16 cellular contexts compared by ENCODE assay signal in genomic region chr3:9169951-9170850, GRCh38.
DNase-seq lines count a peak whose midpoint lies in the region; ATAC-seq, FAIRE-seq and TF ChIP-seq lines count a peak whose summit lies in the region.
"Had no signal": no experiment of that assay in that cellular context is flagged by ENCODE, and none has a peak within 500 bp of the region (broad histone marks: within the 10 kb centered on the region; RNA-seq: fewer than 3 reads in every experiment).

No MANE protein-coding gene starts in this region.

- H3K4me3 ChIP-seq in breast epithelium (no peak overlapping the region), small intestine (ENCODE audit: low read depth in 1 of 2, low read length in 2 of 2) (no peak overlapping the region), coronary artery (no peak overlapping the region)
- H3K4me3 ChIP-seq: heart left ventricle, left ventricle myocardium inferior, PC-9, upper lobe of right lung had no signal

- H3K4me1 ChIP-seq in breast epithelium (peaks cover 0 to 16% of the 10 kb centered on the region in 2 donors), small intestine (ENCODE audit: control insufficient read depth in 2 of 2, insufficient read depth in 1 of 2, low read depth in 1 of 2, low read length in 1 of 2) (no peaks in the 10 kb centered on the region)

- intact Hi-C loops in breast epithelium (cut with DNase I; ENCODE audit: low total_unique reads): loop anchor here (10.0 kb wide), 1 partner anchor 1525 kb away; no protein-coding TSS in a partner anchor

- H3K27me3 ChIP-seq in breast epithelium: no peaks in the 10 kb centered on the region
- no peaks in the 10 kb centered on the region for H3K27me3 ChIP-seq in small intestine (ENCODE audit: control insufficient read depth in 2 of 2, insufficient read depth in 2 of 2, low read length in 2 of 2)
- H3K27me3 ChIP-seq: brain microvascular endothelial cell, heart left ventricle, upper lobe of right lung had no signal

- H3K36me3 ChIP-seq in KOPT-K1 (ENCODE audit: insufficient read depth, low read length): no peaks in the 10 kb centered on the region
- no peaks in the 10 kb centered on the region for H3K36me3 ChIP-seq in breast epithelium
- H3K36me3 ChIP-seq in small intestine (ENCODE audit: control insufficient read depth in 2 of 2, insufficient read depth in 2 of 2, low read length in 2 of 2): no peaks in the 10 kb centered on the region
- H3K36me3 ChIP-seq: brain microvascular endothelial cell, heart left ventricle, left ventricle myocardium inferior, upper lobe of right lung had no signal

- no peak for TF ChIP-seq CTCF in breast epithelium (IDR thresholded peaks at IDR 0.05)
- TF ChIP-seq CTCF in coronary artery (IDR thresholded peaks at IDR 0.05): no peak

- ATAC-seq in activated CD4-positive, CD25-positive, alpha-beta regulatory T cell treated with anti-CD3 and anti-CD28 coated beads, Interleukin-2, amount 50 U/mL, for 24 hours: peak; percentile 20 to 51
- no peak for ATAC-seq in GM18868 (IDR thresholded peaks at IDR 0.05; ENCODE audit: unreplicated experiment)
- ATAC-seq: HepG2, upper lobe of right lung had no signal

- WGBS in small intestine, 3 donors: 77 to 83% (median 80%) methylated on average over 18 of the region's 18 CpGs

- FAIRE-seq in small intestine (lab: Jason Lieb, UNC): no peak
- FAIRE-seq: HepG2 had no signal

- peak overlapping the region; percentile 56 for H3K27ac ChIP-seq in KOPT-K1 (ENCODE audit: low read depth, low read length, poor library complexity, severe bottlenecking)
- peak overlapping the region; percentile 65 to 72 for H3K27ac ChIP-seq in breast epithelium
- H3K27ac ChIP-seq in small intestine (ENCODE audit: low read depth in 1 of 2, low read length in 1 of 2): no peak overlapping the region
- no peak overlapping the region for H3K27ac ChIP-seq in coronary artery
- H3K27ac ChIP-seq: brain microvascular endothelial cell, heart left ventricle, left ventricle myocardium inferior, PC-9, upper lobe of right lung had no signal

- no peak for DNase-seq in activated CD4-positive, CD25-positive, alpha-beta regulatory T cell (lab: John Stamatoyannopoulos, UW)
- DNase-seq in breast epithelium (ENCODE audit: low spot score in 2 of 2) (no peak), small intestine (peak; percentile 50), coronary artery (ENCODE audit: low spot score) (no peak), SKM-1 (lab: John Stamatoyannopoulos, UW; ENCODE audit: unreplicated experiment) (no peak)
- DNase-seq: 8988T, brain microvascular endothelial cell, heart left ventricle, left ventricle myocardium inferior, NCI-H446 treated with DMSO at 0.1 percent for 48 hours, upper lobe of right lung had no signal

- H3K9me3 ChIP-seq in KOPT-K1 (ENCODE audit: insufficient read depth, low read length, poor library complexity, severe bottlenecking): no peaks in the 10 kb centered on the region
- H3K9me3 ChIP-seq in breast epithelium: no peaks in the 10 kb centered on the region
- H3K9me3 ChIP-seq in small intestine (ENCODE audit: control insufficient read depth, low read depth): no peaks in the 10 kb centered on the region
- H3K9me3 ChIP-seq: left ventricle myocardium inferior, upper lobe of right lung had no signal

- TF ChIP-seq POLR2A in breast epithelium (IDR thresholded peaks at IDR 0.05): no peak

Comparison
In these comparisons a context has a peak if more than half of its experiments do, and no peak if none do; other contexts are left out.
1. H3K27ac ChIP-seq: peak in KOPT-K1 (single experiment) and breast epithelium (2 of 2); none in small intestine (0 of 2) and coronary artery (0 of 2).